In genomic region chr2:8054070-8054469, GRCh38 we compare ENCODE assay signal across 1 cellular context.
TF ChIP-seq lines count a peak whose summit lies in the region.

No MANE protein-coding gene starts in this region.

TF ChIP-seq in HepG2, 621 proteins besides CTCF, POLR2A, EP300 and RAD21 (continued from another document):
- no peak for TF ChIP-seq HIC2 (CRISPR knock-in tag; IDR thresholded peaks at IDR 0.05; ENCODE audit: low read depth)
- TF ChIP-seq JUNB (CRISPR knock-in tag; IDR thresholded peaks at IDR 0.05; ENCODE audit: borderline replicate concordance) = no peak
- TF ChIP-seq NR2F2 (IDR thresholded peaks at IDR 0.05; ENCODE audit: borderline replicate concordance, low read depth) = no peak
- TF ChIP-seq, protein P1, sequence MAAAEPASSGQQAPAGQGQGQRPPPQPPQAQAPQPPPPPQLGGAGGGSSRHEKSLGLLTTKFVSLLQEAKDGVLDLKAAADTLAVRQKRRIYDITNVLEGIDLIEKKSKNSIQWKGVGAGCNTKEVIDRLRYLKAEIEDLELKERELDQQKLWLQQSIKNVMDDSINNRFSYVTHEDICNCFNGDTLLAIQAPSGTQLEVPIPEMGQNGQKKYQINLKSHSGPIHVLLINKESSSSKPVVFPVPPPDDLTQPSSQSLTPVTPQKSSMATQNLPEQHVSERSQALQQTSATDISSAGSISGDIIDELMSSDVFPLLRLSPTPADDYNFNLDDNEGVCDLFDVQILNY (CRISPR knock-in tag; conservative IDR thresholded peaks at IDR 0.05) = no peak
- TF ChIP-seq ZFP36L2 (CRISPR knock-in tag; IDR thresholded peaks at IDR 0.05) = no peak
- no peak for TF ChIP-seq KDM1A (CRISPR knock-in tag; IDR thresholded peaks at IDR 0.05)
- TF ChIP-seq ZNF251 (CRISPR knock-in tag; IDR thresholded peaks at IDR 0.05) = no peak
- peak; percentile 81 for TF ChIP-seq MNT (IDR thresholded peaks at IDR 0.05)
- TF ChIP-seq KDM6A (CRISPR knock-in tag; IDR thresholded peaks at IDR 0.05; ENCODE audit: low read depth) = no peak
- no peak for TF ChIP-seq CENPT (CRISPR knock-in tag; IDR thresholded peaks at IDR 0.05; ENCODE audit: low read depth)
